ENCODE assay signal across 30 cellular contexts in the genomic region with DNA sequence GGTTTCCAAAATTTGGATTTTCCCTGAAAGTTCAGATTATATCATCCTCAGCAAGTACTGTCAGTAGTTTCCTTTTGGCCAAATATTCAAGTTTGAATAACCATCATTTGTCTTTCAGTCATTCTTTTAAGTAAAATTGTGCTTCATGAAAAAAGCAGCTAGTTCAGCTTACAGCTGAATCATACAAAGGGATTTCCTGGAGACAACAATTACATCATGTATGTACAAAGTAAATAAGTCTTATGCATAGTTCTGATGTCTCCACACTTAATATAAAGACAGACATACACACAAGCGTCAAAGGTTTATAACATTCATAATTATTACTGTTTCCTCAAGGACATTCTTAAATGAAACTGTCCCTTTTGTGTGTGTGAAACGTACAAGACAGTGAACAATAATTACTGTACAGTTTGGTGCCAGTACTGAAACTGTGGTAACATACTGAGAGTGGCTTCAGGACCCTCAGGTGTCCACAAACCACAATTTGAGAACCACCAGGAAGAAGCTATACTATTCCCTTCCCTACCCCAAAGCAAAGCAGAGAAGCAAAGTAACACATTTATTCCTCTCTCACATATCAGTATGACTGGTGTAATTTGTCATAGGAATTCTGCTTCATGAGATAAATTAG.
"Had no signal": no experiment of that assay in that cellular context is flagged by ENCODE, and none has a peak within 500 bp of the region (broad histone marks: within the 10 kb centered on the region; RNA-seq: fewer than 3 reads in every experiment).

No MANE protein-coding gene starts in this region.

- H3K36me3 Mint-ChIP-seq: activated naive CD4-positive, alpha-beta T cell treated with anti-CD3 and anti-CD28 coated beads, Interleukin-2, amount 50 U/mL, for 24 hours had no signal

- H3K4me1 ChIP-seq: adrenal gland, body of pancreas, breast epithelium, SJCRH30 had no signal

- H3K27me3 Mint-ChIP-seq: activated CD4-positive, alpha-beta T cell treated with anti-CD3 and anti-CD28 coated beads, Interleukin-2, amount 10 ng/mL, durations not matched to agents 24 days and 14 days; activated CD8-positive, alpha-beta T cell treated with anti-CD3 and anti-CD28 coated beads for 36 hours; activated naive CD4-positive, alpha-beta T cell treated with anti-CD3 and anti-CD28 coated beads, Interleukin-2, amount 50 U/mL, for 24 hours had no signal

- H3K4me3 Mint-ChIP-seq: activated CD4-positive, alpha-beta T cell treated with anti-CD3 and anti-CD28 coated beads, Interleukin-2, amount 10 ng/mL, durations not matched to agents 24 days and 14 days; activated CD8-positive, alpha-beta T cell treated with anti-CD3 and anti-CD28 coated beads for 36 hours; activated naive CD4-positive, alpha-beta T cell treated with anti-CD3 and anti-CD28 coated beads, Interleukin-2, amount 50 U/mL, for 24 hours; activated T-cell treated with anti-CD3 and anti-CD28 coated beads, Interleukin-2, amount 50 U/mL, for 72 hours; T-helper 1 cell treated with Interleukin-12 subunit alpha and Interleukin-12 subunit beta and Interleukin-4 antibody, amounts not matched to agents 30 μg/mL and 1 μg/mL, for 36 hours; T-helper 2 cell treated with Interferon-gamma antibody and Interleukin-4, amounts not matched to agents 5 μg/mL and 100 μg/mL, for 36 hours had no signal

- DNase-seq: activated CD4-positive, alpha-beta T cell treated with anti-CD3 and anti-CD28 coated beads, Interleukin-2, amount 10 ng/mL, durations not matched to agents 24 days and 14 days; activated CD4-positive, alpha-beta T cell treated with anti-CD3 and anti-CD28 coated beads, Interleukin-2, amount 50 U/mL, for 4 hours; activated CD8-positive, alpha-beta T cell treated with anti-CD3 and anti-CD28 coated beads for 36 hours; activated gamma-delta T cell; activated naive CD4-positive, alpha-beta T cell treated with Interleukin-2 at 50 U/mL for 16 hours; activated T-cell treated with anti-CD3 and anti-CD28 coated beads, Interleukin-2, amount 50 U/mL, for 1 hour; activated T-cell treated with anti-CD3 and anti-CD28 coated beads, Interleukin-2, amount 50 U/mL, for 72 hours; adrenal gland; body of pancreas; caudate nucleus; cerebellar nuclear complex; NCI-H1048; NCI-H1105 treated with DMSO at 0.1 percent for 48 hours; NCI-H1436; NCI-H1694; NCI-H1930; NCI-H2081 treated with DMSO at 0.1 percent for 48 hours; NCI-H226; NCI-H446 treated with DMSO at 0.1 percent for 48 hours; NCI-H524; NK-92 treated with Interleukin-12 subunit alpha and Interleukin-12 subunit beta, amount 100 ng/mL, for 24 hours; PC-9; SHP77; SJCRH30 had no signal

- H3K27ac Mint-ChIP-seq: activated CD4-positive, alpha-beta T cell treated with anti-CD3 and anti-CD28 coated beads, Interleukin-2, amount 10 ng/mL, durations not matched to agents 24 days and 14 days; activated CD8-positive, alpha-beta T cell treated with anti-CD3 and anti-CD28 coated beads for 36 hours; activated T-cell treated with anti-CD3 and anti-CD28 coated beads, Interleukin-2, amount 50 U/mL, for 72 hours; activated T-helper 2 cell treated with anti-CD3 and anti-CD28 coated beads, Interferon-gamma antibody, Interleukin-2, Interleukin-4, amounts not matched to agents 10 μg/mL and 5 μg/mL and 100 μg/mL, durations not matched to agents 14 hours and 24 hours and 36 hours; T-helper 1 cell treated with Interleukin-12 subunit alpha and Interleukin-12 subunit beta and Interleukin-4 antibody, amounts not matched to agents 30 μg/mL and 1 μg/mL, for 36 hours; T-helper 2 cell treated with Interferon-gamma antibody and Interleukin-4, amounts not matched to agents 5 μg/mL and 100 μg/mL, for 36 hours had no signal

- H3K4me1 Mint-ChIP-seq: activated CD4-positive, alpha-beta T cell treated with anti-CD3 and anti-CD28 coated beads, Interleukin-2, amount 10 ng/mL, durations not matched to agents 24 days and 14 days; activated naive CD4-positive, alpha-beta T cell treated with anti-CD3 and anti-CD28 coated beads, Interleukin-2, amount 50 U/mL, for 24 hours had no signal

- H3K27me3 ChIP-seq: adrenal gland, body of pancreas, breast epithelium, SJCRH30 had no signal

- H3K9me3 Mint-ChIP-seq: activated CD4-positive, alpha-beta T cell treated with anti-CD3 and anti-CD28 coated beads, Interleukin-2, amount 10 ng/mL, durations not matched to agents 24 days and 14 days; activated CD8-positive, alpha-beta T cell treated with anti-CD3 and anti-CD28 coated beads for 36 hours; activated T-helper 2 cell treated with anti-CD3 and anti-CD28 coated beads, Interferon-gamma antibody, Interleukin-2, Interleukin-4, amounts not matched to agents 10 μg/mL and 5 μg/mL and 100 μg/mL, durations not matched to agents 14 hours and 24 hours and 36 hours; T-helper 1 cell treated with Interleukin-12 subunit alpha and Interleukin-12 subunit beta and Interleukin-4 antibody, amounts not matched to agents 30 μg/mL and 1 μg/mL, for 36 hours; T-helper 2 cell treated with Interferon-gamma antibody and Interleukin-4, amounts not matched to agents 5 μg/mL and 100 μg/mL, for 36 hours had no signal

- H3K27ac ChIP-seq: adrenal gland, body of pancreas, breast epithelium, PC-9, SJCRH30, SK-N-MC had no signal

- H3K9me3 ChIP-seq: adrenal gland, body of pancreas, breast epithelium, SJCRH30 had no signal

- ATAC-seq: activated CD8-positive, alpha-beta T cell treated with anti-CD3 and anti-CD28 coated beads for 36 hours; activated T-cell treated with anti-CD3 and anti-CD28 coated beads, Interleukin-2, amount 50 U/mL, for 72 hours; body of pancreas had no signal

- H3K4me3 ChIP-seq: adrenal gland, body of pancreas, breast epithelium, PC-9, SJCRH30, SK-N-MC had no signal

- H3K36me3 ChIP-seq: adrenal gland, breast epithelium, SJCRH30 had no signal
